In the genomic region with DNA sequence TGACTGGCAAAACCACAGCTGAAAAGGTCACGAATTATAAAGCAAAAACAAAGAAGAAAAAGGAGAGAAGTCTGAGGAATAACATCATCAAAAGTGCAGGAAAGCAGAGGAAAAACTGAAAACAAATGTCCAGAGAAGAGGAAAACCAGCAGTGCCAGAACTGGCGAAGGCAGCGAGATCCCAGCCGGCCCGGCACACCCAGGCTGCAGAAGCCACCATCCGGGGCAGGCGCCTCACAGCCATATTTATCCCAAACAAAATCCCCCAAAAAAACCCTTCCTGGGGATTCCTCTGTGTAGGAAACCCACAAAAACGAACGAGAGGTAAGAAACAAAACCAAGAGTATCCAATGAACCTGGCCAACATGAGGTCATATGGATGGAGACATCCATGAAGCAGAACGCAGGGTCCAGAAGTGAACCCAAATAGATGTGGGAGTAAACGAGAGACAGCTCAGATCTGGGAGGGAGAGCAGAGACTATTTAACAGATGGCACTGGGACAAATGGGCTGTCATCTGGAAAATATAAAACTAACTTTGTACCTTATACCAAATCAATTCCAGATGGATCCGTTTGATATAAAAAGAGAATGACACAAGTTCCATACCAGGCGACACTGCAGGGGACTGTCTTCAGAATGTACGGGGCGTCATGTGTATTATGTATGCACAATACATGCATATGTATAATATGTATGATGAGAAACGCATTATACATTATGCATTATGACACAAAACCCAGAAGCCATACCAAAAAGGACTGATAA, we compare ENCODE assay signal across 7 cellular contexts. TPM values are rescaled to one million over a fixed set of nuclear protein-coding genes. Genes with fewer than 3 reads are reported as not detected.
DNase-seq lines count a peak whose midpoint lies in the region; ATAC-seq and TF ChIP-seq lines count a peak whose summit lies in the region.
"Not testable (repeated sequence)": the region's sequence is repeated elsewhere in the genome, so short reads cannot be mapped to it uniquely, and the experiment has no call there.

No MANE protein-coding gene starts in this region.

- peaks cover 60% of the 10 kb centered on the region for H3K4me1 Mint-ChIP-seq in HFFc6 (ENCODE audit: low read depth)
- H3K4me1 Mint-ChIP-seq in activated T-cell treated with anti-CD3 and anti-CD28 coated beads, Interleukin-2, amount 50 U/mL, for 72 hours (ENCODE audit: low read depth) = peaks cover 60% of the 10 kb centered on the region
- H3K4me1 Mint-ChIP-seq in neural crest cell = peaks cover 44% of the 10 kb centered on the region

- not testable (repeated sequence) for DNase-seq in AG10803 (ENCODE audit: low read depth); HFFc6; activated T-cell treated with anti-CD3 and anti-CD28 coated beads, Interleukin-2, amount 50 U/mL, for 72 hours; breast epithelium (ENCODE audit: low spot score in 2 of 2); neural crest cell (ENCODE audit: low read depth, low spot score); suprapubic skin (ENCODE audit: low spot score in 2 of 2)
- DNase-seq in fibroblast of villous mesenchyme (ENCODE audit: low read depth) = peak; percentile 23

- not testable (repeated sequence) for TF ChIP-seq EP300 in suprapubic skin (IDR thresholded peaks at IDR 0.05)

- not testable (repeated sequence) for H3K36me3 Mint-ChIP-seq in HFFc6 (ENCODE audit: low read depth); activated T-cell treated with anti-CD3 and anti-CD28 coated beads, Interleukin-2, amount 50 U/mL, for 72 hours (ENCODE audit: insufficient read depth in 2 of 2); neural crest cell (ENCODE audit: low read depth)

- H3K9me3 Mint-ChIP-seq in HFFc6; activated T-cell treated with anti-CD3 and anti-CD28 coated beads, Interleukin-2, amount 50 U/mL, for 72 hours; neural crest cell: not testable (repeated sequence)

- H3K9me3 ChIP-seq in breast epithelium, suprapubic skin: not testable (repeated sequence)

- intact Hi-C loops in breast epithelium (cut with DNase I; ENCODE audit: low total_unique reads) = not testable (repeated sequence)

- not testable (repeated sequence) for TF ChIP-seq CTCF in AG10803 (conservative IDR thresholded peaks at IDR 0.05; ENCODE audit: low read length); HFFc6 (IDR thresholded peaks at IDR 0.05); breast epithelium (IDR thresholded peaks at IDR 0.05); fibroblast of villous mesenchyme (IDR thresholded peaks at IDR 0.05; ENCODE audit: insufficient read depth, low read depth, low read length); neural crest cell (conservative IDR thresholded peaks at IDR 0.05); suprapubic skin (IDR thresholded peaks at IDR 0.05)

- H3K27me3 Mint-ChIP-seq in HFFc6 (ENCODE audit: insufficient read depth); activated T-cell treated with anti-CD3 and anti-CD28 coated beads, Interleukin-2, amount 50 U/mL, for 72 hours (ENCODE audit: low read depth); neural crest cell (ENCODE audit: low read depth): not testable (repeated sequence)

- H3K4me3 Mint-ChIP-seq in HFFc6 = peak overlapping the region; percentile 28; the same call in 1 of the 2 replicates
- not testable (repeated sequence) for H3K4me3 Mint-ChIP-seq in activated T-cell treated with anti-CD3 and anti-CD28 coated beads, Interleukin-2, amount 50 U/mL, for 72 hours; neural crest cell

- H3K27me3 ChIP-seq in breast epithelium, suprapubic skin: not testable (repeated sequence)

- ATAC-seq in activated T-cell treated with anti-CD3 and anti-CD28 coated beads, Interleukin-2, amount 50 U/mL, for 72 hours (replicated peaks in 1 of 2) = not testable (repeated sequence)

- H3K4me1 ChIP-seq in breast epithelium = not testable (repeated sequence)
- peaks cover 67% of the 10 kb centered on the region for H3K4me1 ChIP-seq in suprapubic skin

- H3K27ac ChIP-seq in breast epithelium (peak overlapping the region; percentile 10 to 58), suprapubic skin (peak overlapping the region; percentile 45)

- H3K36me3 ChIP-seq in breast epithelium, suprapubic skin: not testable (repeated sequence)

- WGBS in suprapubic skin = 65% methylated on average over 16 of the region's 16 CpGs

- TF ChIP-seq POLR2A in breast epithelium (IDR thresholded peaks at IDR 0.05); suprapubic skin (IDR thresholded peaks at IDR 0.05): not testable (repeated sequence)

- H3K27ac Mint-ChIP-seq in HFFc6 (peak overlapping the region; percentile 63; the same call in 1 of the 2 replicates), neural crest cell (ENCODE audit: unreplicated experiment) (peak overlapping the region; percentile 63)
- H3K27ac Mint-ChIP-seq in activated T-cell treated with anti-CD3 and anti-CD28 coated beads, Interleukin-2, amount 50 U/mL, for 72 hours = peak overlapping the region; percentile 49

- H3K4me3 ChIP-seq in AG10803 (ENCODE audit: low read length) (0 out of 2 replicates have a peak overlapping the region, but pooled peaks have one; percentile 8), suprapubic skin (peak overlapping the region; percentile 3)
- not testable (repeated sequence) for H3K4me3 ChIP-seq in breast epithelium; fibroblast of villous mesenchyme (ENCODE audit: low read depth, low read length)

RNA-seq across cellular contexts. Expression of a gene that starts 10.4 kb away (rescaled TPM):
- 10 to 100 TPM; 10.6 to 13.7 (median 13.3) TPM for total RNA-seq in HFFc6 (2021; fragmentation: NEBNext Ultra II Directional; extraction: Animal tissue kit (Norgen Biotek cat#: 25700))
- total RNA-seq in activated T-cell treated with anti-CD3 and anti-CD28 coated beads, Interleukin-2, amount 50 U/mL, for 72 hours = 10 to 100 TPM; 13.6 to 14.1 TPM
- total RNA-seq in breast epithelium = 10 to 100 TPM; 15.2 to 21.0 (median 18.7) TPM
- 8.2 and 13.2 TPM in 2 replicates for total RNA-seq in fibroblast of villous mesenchyme
- 45.5 and 46.9 TPM in 2 replicates for total RNA-seq in neural crest cell
- total RNA-seq in suprapubic skin = 10 to 100 TPM; 21.8 to 64.0 (median 28.8) TPM
